In genomic region chr3:173745952-173746682, GRCh38 we compare ENCODE assay signal across 2 cellular contexts.
A peak's percentile ranks its signal among the peaks of the same experiment; 100 is the strongest.
TF ChIP-seq lines count a peak whose summit lies in the region.

No MANE protein-coding gene starts in this region.

TF ChIP-seq in IMR-90, 13 proteins besides CTCF, POLR2A, EP300 and RAD21:
- TF ChIP-seq NFE2L2 (IDR thresholded peaks at IDR 0.05; ENCODE audit: low read depth, low read length) (no peak), CHD1 (IDR thresholded peaks at IDR 0.05; ENCODE audit: low read depth, low read length) (no peak), USF2 (IDR thresholded peaks at IDR 0.05; ENCODE audit: low read depth, low read length) (no peak), MAFK (IDR thresholded peaks at IDR 0.05; ENCODE audit: low read depth, low read length) (no peak), RFX5 (IDR thresholded peaks at IDR 0.05; ENCODE audit: low read depth, low read length) (no peak), MAZ (IDR thresholded peaks at IDR 0.05; ENCODE audit: borderline replicate concordance, low read depth, low read length) (no peak), SMC3 (IDR thresholded peaks at IDR 0.05; ENCODE audit: low read depth, low read length) (no peak), RCOR1 (IDR thresholded peaks at IDR 0.05; ENCODE audit: insufficient replicate concordance, low read length) (no peak), BHLHE40 (IDR thresholded peaks at IDR 0.05; ENCODE audit: low read depth, low read length) (no peak), MXI1 (IDR thresholded peaks at IDR 0.05; ENCODE audit: borderline replicate concordance, low read depth, low read length) (no peak), CEBPB (IDR thresholded peaks at IDR 0.05; ENCODE audit: low read depth, low read length) (no peak), ELK1 (IDR thresholded peaks at IDR 0.05; ENCODE audit: borderline replicate concordance, low read depth, low read length) (no peak), FOS (IDR thresholded peaks at IDR 0.05; ENCODE audit: low read depth, low read length) (no peak)

TF ChIP-seq in K562, 482 proteins besides CTCF, POLR2A, EP300 and RAD21:
- TF ChIP-seq BRF1 (IDR thresholded peaks at IDR 0.05; ENCODE audit: borderline replicate concordance, extremely low read depth, insufficient read length) (no peak), NR2C2 (CRISPR knock-in tag; IDR thresholded peaks at IDR 0.05) (no peak), NR2C2 (tag; IDR thresholded peaks at IDR 0.05) (peak; percentile 50; the same call in 1 of the 2 replicates)
